Comparison of ENCODE assay signal across 8 cellular contexts in the genomic region with DNA sequence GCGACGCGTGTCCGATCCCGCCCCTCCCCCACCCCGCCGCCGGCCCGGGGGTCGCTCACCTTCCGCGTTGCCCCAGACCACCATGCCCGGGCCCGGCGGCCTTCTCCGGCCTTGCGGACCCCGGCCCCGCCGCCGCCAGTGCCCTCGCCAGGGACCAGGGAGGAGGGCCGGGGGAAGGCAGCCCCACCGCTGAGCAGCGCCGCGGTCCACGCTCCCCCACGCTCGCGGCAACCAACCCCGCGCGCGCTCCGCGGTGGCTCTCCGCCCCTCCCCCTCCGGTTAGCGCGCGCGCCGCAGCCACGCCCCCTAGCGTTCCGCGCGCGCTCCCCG. TPM values are rescaled to one million over a fixed set of nuclear protein-coding genes. Genes with fewer than 3 reads are reported as not detected.
A peak's percentile ranks its signal among the peaks of the same experiment; 100 is the strongest.
DNase-seq lines count a peak whose midpoint lies in the region; ATAC-seq and TF ChIP-seq lines count a peak whose summit lies in the region.

REV1 (minus strand) TSS at position 260 of the 330 bp plus-strand sequence. CDS start 25,042 bp downstream, outside the sequence.

- H3K36me3 ChIP-seq in PC-3 (ENCODE audit: low read depth, low read length) = no peaks in the 10 kb centered on the region

- CTCF ChIA-PET in PC-3 (lab: Charles Lee) = no interaction called here

- peak within 1 kb of the TSS; percentile 95 to 97 for H3K27ac Mint-ChIP-seq in natural killer cell

- H3K27ac ChIP-seq in PC-3 (ENCODE audit: low read length) = peak within 1 kb of the TSS; percentile 66

- H3K4me1 Mint-ChIP-seq in natural killer cell = peaks cover 29 to 34% of the 10 kb centered on the region in 2 donors

- ATAC-seq in PC-3 (no peak), natural killer cell (no peak), GM18907 (IDR thresholded peaks at IDR 0.05; ENCODE audit: unreplicated experiment) (no peak), GM19463 (IDR thresholded peaks at IDR 0.05; ENCODE audit: unreplicated experiment) (no peak)

- peak within 1 kb of the TSS; percentile 95 for H3K4me2 ChIP-seq in PC-3 (ENCODE audit: low read length)

- no peaks in the 10 kb centered on the region for H3K27me3 ChIP-seq in PC-3 (ENCODE audit: low read length)

- H3K9me2 ChIP-seq in PC-3 (replicated peaks; ENCODE audit: low read length) = no peaks in the 10 kb centered on the region

- H3K9me3 ChIP-seq in PC-3 (ENCODE audit: low read length) = no peaks in the 10 kb centered on the region

- peak within 1 kb of the TSS; percentile 85 for H2AFZ ChIP-seq in PC-3 (ENCODE audit: low read length)

- intact Hi-C loops in PC-3 (cut with micrococcal nuclease) (loop anchor here (1.0 to 10.0 kb wide), 4 partner anchors 15 to 405 kb away; partner anchors contain the start of gene TXNDC9), natural killer cell (cut with micrococcal nuclease) (loop anchor here (1.0 to 5.0 kb wide), 4 partner anchors 153 to 402 kb away; partner anchors contain the start of genes C2orf15, MITD1, MRPL30 and TXNDC9)

- peak within 1 kb of the TSS; percentile 83 for H3K9ac ChIP-seq in PC-3 (ENCODE audit: low read length)

- peaks cover 8 to 11% of the 10 kb centered on the region in 2 donors for H3K27me3 Mint-ChIP-seq in natural killer cell (ENCODE audit: low read depth in 2 of 2)

- TF ChIP-seq CTCF in PC-3 (conservative IDR thresholded peaks at IDR 0.05; ENCODE audit: low read depth, low read length) = no peak
- no peak for TF ChIP-seq CTCF in epithelial cell of esophagus (IDR thresholded peaks at IDR 0.05; ENCODE audit: insufficient read depth, low read depth, low read length, missing control alignments)
- TF ChIP-seq CTCF in natural killer cell (IDR thresholded peaks at IDR 0.05) = no peak

- DNase-seq in PC-3 (no peak), epithelial cell of esophagus (ENCODE audit: low read depth) (no peak), natural killer cell (no peak), NCI-H1930 (lab: John Stamatoyannopoulos, UW) (no peak), SKM-1 treated with dmso at 0.1 percent for 144 hours (lab: John Stamatoyannopoulos, UW; ENCODE audit: unreplicated experiment) (no peak)

- H3F3A ChIP-seq in PC-3 (ENCODE audit: low read length, unreplicated experiment) = no peaks in the 10 kb centered on the region

- peaks cover 14% of the 10 kb centered on the region for H3K4me1 ChIP-seq in PC-3 (ENCODE audit: insufficient read depth, low read length)

- no peaks in the 10 kb centered on the region for H3K9me3 Mint-ChIP-seq in natural killer cell

- H4K20me1 ChIP-seq in PC-3 (ENCODE audit: low read length) = no peaks in the 10 kb centered on the region

- H3K79me2 ChIP-seq in PC-3 (ENCODE audit: low read length) = peaks cover 46% of the 10 kb centered on the region

- POLR2A ChIA-PET in PC-3 (lab: Charles Lee; ENCODE audit: unreplicated experiment) = no interaction called here

- peak within 1 kb of the TSS; percentile 82 for H3K4me3 ChIP-seq in GM08714 (ENCODE audit: low read length)
- H3K4me3 ChIP-seq in PC-3 (ENCODE audit: low read length) = peak within 1 kb of the TSS; percentile 86
- peak within 1 kb of the TSS; percentile 83 for H3K4me3 ChIP-seq in epithelial cell of esophagus (ENCODE audit: low read length)

- BruUV-seq in PC-3 (replicated peaks; lab: Mats Ljungman, UMichigan) = no TSS peak

- H3K36me3 Mint-ChIP-seq in natural killer cell = peaks cover 6% of the 10 kb centered on the region

- H3K4me3 Mint-ChIP-seq in natural killer cell = peak within 1 kb of the TSS; percentile 98

RNA-seq across cellular contexts. Expression of gene REV1, which starts in this region (rescaled TPM):
- total RNA-seq in PC-3 (2014; rRNA removed) (17.9 and 29.0 TPM in 2 replicates), natural killer cell (10 to 100 TPM; 34.7 to 49.1 (median 38.5) TPM)
